Comparison of ENCODE assay signal across 17 cellular contexts in the genomic region with DNA sequence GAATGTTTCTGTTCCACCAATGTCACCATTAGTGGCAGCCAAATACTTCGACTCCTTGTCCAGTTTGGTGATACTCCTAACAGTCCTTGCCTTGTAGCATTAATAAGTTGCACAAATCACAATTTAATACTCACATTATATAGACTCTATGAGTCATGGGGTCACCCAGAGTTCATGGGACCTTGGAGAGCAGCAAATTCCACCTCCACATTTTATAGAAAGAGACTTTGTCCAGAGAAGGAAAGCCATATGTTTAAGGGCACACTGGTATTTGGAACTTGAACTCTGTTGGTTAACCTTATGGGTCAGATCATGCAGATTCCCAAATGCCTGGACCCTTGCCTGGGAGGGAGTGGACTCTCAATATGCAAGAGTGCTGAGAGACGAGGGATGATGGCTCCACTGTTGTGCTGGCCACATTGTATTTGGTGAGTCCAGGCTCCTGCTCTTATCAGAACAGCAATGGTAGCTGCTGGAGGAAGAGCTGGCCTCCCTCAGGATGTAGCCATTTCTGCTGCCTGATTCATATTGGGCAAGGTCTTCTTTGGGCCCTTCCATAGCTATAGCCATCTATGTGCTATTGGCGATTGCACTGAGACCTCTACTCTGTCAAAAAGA. TPM values are rescaled to one million over a fixed set of nuclear protein-coding genes. Genes with fewer than 3 reads are reported as not detected.
DNase-seq lines count a peak whose midpoint lies in the region; ATAC-seq, FAIRE-seq and TF ChIP-seq lines count a peak whose summit lies in the region.
"Had no signal": no experiment of that assay in that cellular context is flagged by ENCODE, and none has a peak within 500 bp of the region (broad histone marks: within the 10 kb centered on the region; RNA-seq: fewer than 3 reads in every experiment).

No MANE protein-coding gene starts in this region.

- H3K27ac ChIP-seq in A549: no peak overlapping the region
- H3K27ac ChIP-seq: suprapubic skin had no signal

- H3K4me1 ChIP-seq in A549 (peaks cover 8% of the 10 kb centered on the region; the same call in 2 of the 3 replicates), adipocyte (ENCODE audit: control insufficient read depth, insufficient read depth, low read length) (peaks cover 13% of the 10 kb centered on the region)

- H3K9me3 ChIP-seq in A549: no peaks in the 10 kb centered on the region
- H3K9me3 ChIP-seq in adipocyte (ENCODE audit: control insufficient read depth, low read length): peaks cover 4% of the 10 kb centered on the region
- H3K9me3 ChIP-seq: mucosa of descending colon, suprapubic skin had no signal

- TF ChIP-seq RAD21 in A549 (conservative IDR thresholded peaks at IDR 0.05 in 1 of 2, IDR thresholded peaks at IDR 0.05 in 1 of 2): no peak

- H3K4me3 ChIP-seq in A549 (no peak overlapping the region), adipocyte (ENCODE audit: low read length) (no peak overlapping the region)
- H3K4me3 ChIP-seq: mucosa of descending colon, suprapubic skin had no signal

- 65% methylated on average over 3 of the region's 3 CpGs for WGBS in A549 (ENCODE audit: missing lambda C conversion rate)

- H3K4me2 ChIP-seq in A549: peak overlapping the region; percentile 44

- peak in 1 of 2 experiments; percentile 3 for DNase-seq in A549 (ENCODE audit: low read depth in 1 of 2, low spot score in 1 of 2)
- peak; percentile 7 for DNase-seq in HS-27A (ENCODE audit: low read depth)
- peak; percentile 68 for DNase-seq in adipocyte (ENCODE audit: low read depth)
- DNase-seq in fibroblast of peridontal ligament (ENCODE audit: extremely low read depth): peak; percentile 27
- DNase-seq in C1 segment of cervical spinal cord (lab: John Stamatoyannopoulos, UW): no peak
- DNase-seq in DMS79 (lab: John Stamatoyannopoulos, UW): no peak
- DNase-seq in DMS153 treated with DMSO at 0.1 percent for 48 hours (lab: John Stamatoyannopoulos, UW; ENCODE audit: unreplicated experiment): no peak
- DNase-seq in NCI-H1092 (lab: John Stamatoyannopoulos, UW): no peak
- DNase-seq: activated CD4-positive, alpha-beta T cell treated with anti-CD3 and anti-CD28 coated beads for 4 hours; activated T-cell treated with anti-CD3 and anti-CD28 coated beads, Interleukin-2, amount 50 U/mL, for 1 hour; DMS79 treated with DMSO at 0.1 percent for 48 hours; NCI-H187; NCI-H774; Right ventricle myocardium superior had no signal

- no peak for TF ChIP-seq EP300 in A549 (IDR thresholded peaks at IDR 0.05)

- TF ChIP-seq CTCF in A549 (IDR thresholded peaks at IDR 0.05): no peak

- no peak for TF ChIP-seq POLR2A in A549 (IDR thresholded peaks at IDR 0.05; ENCODE audit: low read length)

- POLR2A ChIA-PET in A549 (lab: Yijun Ruan, JAX): no interaction called here

- no peak overlapping the region for H3K9ac ChIP-seq in adipocyte (ENCODE audit: low read length)

- FAIRE-seq in A549 (lab: Jason Lieb, UNC): no peak
- FAIRE-seq: GM12891 had no signal

- H3K27me3 ChIP-seq in adipocyte (replicated peaks; ENCODE audit: control insufficient read depth, insufficient read depth, low read length): no peaks in the 10 kb centered on the region
- H3K27me3 ChIP-seq: suprapubic skin had no signal

- no peak for ATAC-seq in A549
- ATAC-seq: mucosa of descending colon had no signal

- CTCF ChIA-PET in A549 (lab: Yijun Ruan, JAX): interaction anchor here (0.5 kb wide), 1 partner anchor 387 kb away, joined by 4 read pairs; no protein-coding TSS in a partner anchor

- no peaks in the 10 kb centered on the region for H3K36me3 ChIP-seq in adipocyte (ENCODE audit: control insufficient read depth, insufficient read depth, low read length, severe bottlenecking)
- H3K36me3 ChIP-seq: suprapubic skin had no signal

TF ChIP-seq in A549, 52 proteins besides CTCF, POLR2A, EP300 and RAD21:
- TF ChIP-seq FOSL2 (IDR thresholded peaks at IDR 0.05): no peak
- TF ChIP-seq FOSL2 (CRISPR knock-in tag; IDR thresholded peaks at IDR 0.05): peak; percentile 37; the same call in 1 of the 2 replicates
- TF ChIP-seq, protein P1, sequence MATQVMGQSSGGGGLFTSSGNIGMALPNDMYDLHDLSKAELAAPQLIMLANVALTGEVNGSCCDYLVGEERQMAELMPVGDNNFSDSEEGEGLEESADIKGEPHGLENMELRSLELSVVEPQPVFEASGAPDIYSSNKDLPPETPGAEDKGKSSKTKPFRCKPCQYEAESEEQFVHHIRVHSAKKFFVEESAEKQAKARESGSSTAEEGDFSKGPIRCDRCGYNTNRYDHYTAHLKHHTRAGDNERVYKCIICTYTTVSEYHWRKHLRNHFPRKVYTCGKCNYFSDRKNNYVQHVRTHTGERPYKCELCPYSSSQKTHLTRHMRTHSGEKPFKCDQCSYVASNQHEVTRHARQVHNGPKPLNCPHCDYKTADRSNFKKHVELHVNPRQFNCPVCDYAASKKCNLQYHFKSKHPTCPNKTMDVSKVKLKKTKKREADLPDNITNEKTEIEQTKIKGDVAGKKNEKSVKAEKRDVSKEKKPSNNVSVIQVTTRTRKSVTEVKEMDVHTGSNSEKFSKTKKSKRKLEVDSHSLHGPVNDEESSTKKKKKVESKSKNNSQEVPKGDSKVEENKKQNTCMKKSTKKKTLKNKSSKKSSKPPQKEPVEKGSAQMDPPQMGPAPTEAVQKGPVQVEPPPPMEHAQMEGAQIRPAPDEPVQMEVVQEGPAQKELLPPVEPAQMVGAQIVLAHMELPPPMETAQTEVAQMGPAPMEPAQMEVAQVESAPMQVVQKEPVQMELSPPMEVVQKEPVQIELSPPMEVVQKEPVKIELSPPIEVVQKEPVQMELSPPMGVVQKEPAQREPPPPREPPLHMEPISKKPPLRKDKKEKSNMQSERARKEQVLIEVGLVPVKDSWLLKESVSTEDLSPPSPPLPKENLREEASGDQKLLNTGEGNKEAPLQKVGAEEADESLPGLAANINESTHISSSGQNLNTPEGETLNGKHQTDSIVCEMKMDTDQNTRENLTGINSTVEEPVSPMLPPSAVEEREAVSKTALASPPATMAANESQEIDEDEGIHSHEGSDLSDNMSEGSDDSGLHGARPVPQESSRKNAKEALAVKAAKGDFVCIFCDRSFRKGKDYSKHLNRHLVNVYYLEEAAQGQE (IDR thresholded peaks at IDR 0.05): peak; percentile 76
- TF ChIP-seq, protein P2, sequence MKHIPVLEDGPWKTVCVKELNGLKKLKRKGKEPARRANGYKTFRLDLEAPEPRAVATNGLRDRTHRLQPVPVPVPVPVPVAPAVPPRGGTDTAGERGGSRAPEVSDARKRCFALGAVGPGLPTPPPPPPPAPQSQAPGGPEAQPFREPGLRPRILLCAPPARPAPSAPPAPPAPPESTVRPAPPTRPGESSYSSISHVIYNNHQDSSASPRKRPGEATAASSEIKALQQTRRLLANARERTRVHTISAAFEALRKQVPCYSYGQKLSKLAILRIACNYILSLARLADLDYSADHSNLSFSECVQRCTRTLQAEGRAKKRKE (CRISPR knock-in tag; IDR thresholded peaks at IDR 0.05; ENCODE audit: low read depth): no peak
- no peak for TF ChIP-seq JUNB (IDR thresholded peaks at IDR 0.05)
- TF ChIP-seq RARB (CRISPR knock-in tag; IDR thresholded peaks at IDR 0.05): 0 out of 2 replicates have a peak, but pooled peaks have one; percentile 78
- TF ChIP-seq RNF2 (IDR thresholded peaks at IDR 0.05; ENCODE audit: borderline replicate concordance, low read depth): no peak

RNA-seq across cellular contexts. Expression of a gene that starts 30.6 kb away (rescaled TPM):
- polyA plus RNA-seq in A549 (2011; rRNA removed) (5.0 and 6.6 TPM in 2 replicates), A549 (2017; fragmentation: RNase III; extraction: RNeasy Plus Mini Kit Qiagen cat#74134 plus additional on column Dnase treatment) (2.8 to 3.0 TPM (median 2.9 TPM) in 3 replicates)
- polyA plus RNA-seq in A549 (2012; cell fraction: cytosol; rRNA removed): 1.8 and 2.3 TPM in 2 replicates
- polyA plus RNA-seq in A549 (2012; cell fraction: nucleus; rRNA removed): 1.9 and 2.7 TPM in 2 replicates
- 6.5 and 8.3 TPM in 2 replicates for polyA minus RNA-seq in A549 (2011; rRNA and poly(A)+ RNA removed)

Comparison
In these comparisons a context has a peak if more than half of its experiments do, and no peak if none do; other contexts are left out.
1. DNase-seq: peak in HS-27A (single experiment), adipocyte (single experiment) and fibroblast of peridontal ligament (single experiment); none in C1 segment of cervical spinal cord (0 of 14), DMS79 (single experiment), DMS153 treated with DMSO at 0.1 percent for 48 hours (single experiment) and NCI-H1092 (single experiment).